ENCODE assay signal across 19 cellular contexts in genomic region chr10:13829790-13830189, GRCh38.
A peak's percentile ranks its signal among the peaks of the same experiment; 100 is the strongest.
DNase-seq lines count a peak whose midpoint lies in the region; ATAC-seq, FAIRE-seq and TF ChIP-seq lines count a peak whose summit lies in the region.
"Had no signal": no experiment of that assay in that cellular context is flagged by ENCODE, and none has a peak within 500 bp of the region (broad histone marks: within the 10 kb centered on the region; RNA-seq: fewer than 3 reads in every experiment).

No MANE protein-coding gene starts in this region.

- peak; percentile 64 for FAIRE-seq in GM18507 (lab: Jason Lieb, UNC)
- FAIRE-seq: A204.1, GM12892, HepG2, HTR-8/SVneo had no signal

- H3K4me3 Mint-ChIP-seq in T-helper 17 cell: no peak overlapping the region
- no peak overlapping the region for H3K4me3 Mint-ChIP-seq in effector memory CD8-positive, alpha-beta T cell
- H3K4me3 Mint-ChIP-seq in nephron: no peak overlapping the region
- H3K4me3 Mint-ChIP-seq: B cell; CD4-positive, alpha-beta T cell; GM23338; H9 had no signal

- H3K27ac Mint-ChIP-seq in T-helper 17 cell: peak overlapping the region; percentile 24
- peak overlapping the region; percentile 51 to 55 for H3K27ac Mint-ChIP-seq in effector memory CD8-positive, alpha-beta T cell
- H3K27ac Mint-ChIP-seq in nephron: peak overlapping the region in 2 of 3 experiments; percentile 25 to 54
- H3K27ac Mint-ChIP-seq: B cell; CD4-positive, alpha-beta T cell; GM23338 had no signal

- ATAC-seq in T-helper 17 cell: no peak
- ATAC-seq in effector memory CD8-positive, alpha-beta T cell (replicated peaks): no peak
- no peak for ATAC-seq in right lobe of liver
- no peak for ATAC-seq in heart right ventricle
- ATAC-seq: HepG2 had no signal

- TF ChIP-seq CTCF in nephron (IDR thresholded peaks at IDR 0.05; ENCODE audit: unreplicated experiment in 3 of 3) (no peak), ovary (IDR thresholded peaks at IDR 0.05) (no peak), right lobe of liver (IDR thresholded peaks at IDR 0.05) (no peak), heart right ventricle (IDR thresholded peaks at IDR 0.05) (no peak)

- TF ChIP-seq EP300 in ovary (IDR thresholded peaks at IDR 0.05): no peak

- H3K27me3 ChIP-seq in ovary: no peaks in the 10 kb centered on the region
- no peaks in the 10 kb centered on the region for H3K27me3 ChIP-seq in right lobe of liver
- H3K27me3 ChIP-seq in heart right ventricle: no peaks in the 10 kb centered on the region

- intact Hi-C loops in ovary (cut with DNase I): no loop called here
- intact Hi-C loops in right lobe of liver (cut with DNase I): no loop called here
- intact Hi-C loops in heart right ventricle (cut with DNase I): loop anchor here in 1 of 10 donors (5.0 kb wide), 1 partner anchor 53 kb away; no protein-coding TSS in a partner anchor

- DNase-seq in GM18507 (ENCODE audit: extremely low spot score, insufficient read length, low read depth) (no peak), T-helper 17 cell (no peak), ovary (no peak), right lobe of liver (no peak), heart right ventricle (no peak)
- DNase-seq in effector memory CD8-positive, alpha-beta T cell: no peak
- DNase-seq in stimulated activated CD4-positive, alpha-beta T cell treated with anti-CD3 and anti-CD28 coated beads, Interleukin-12 subunit alpha, Interleukin-12 subunit beta, amount 100 ng/mL, for 4 hours: no peak
- DNase-seq: C1 segment of cervical spinal cord; Calu3; CD4-positive, alpha-beta T cell; DMS 273 treated with DMSO at 0.1 percent for 48 hours; H9 had no signal

- H3K36me3 Mint-ChIP-seq in T-helper 17 cell (ENCODE audit: low read depth) (peaks cover 2% of the 10 kb centered on the region), nephron (ENCODE audit: low read depth) (peaks cover 11% of the 10 kb centered on the region)
- no peaks in the 10 kb centered on the region for H3K36me3 Mint-ChIP-seq in effector memory CD8-positive, alpha-beta T cell (ENCODE audit: insufficient read depth)

- 79 to 83% (median 81%) methylated on average over 5 of the region's 5 CpGs for WGBS in ovary, 3 donors
- WGBS in right lobe of liver (ENCODE audit: insufficient coverage, low coverage, low lambda C conversion rate, missing lambda C conversion rate): 47% methylated on average over 5 of the region's 5 CpGs
- WGBS in heart right ventricle, 2 donors: 76 to 87% methylated on average over 5 of the region's 5 CpGs

- no peaks in the 10 kb centered on the region for H3K4me1 ChIP-seq in ovary (ENCODE audit: insufficient read depth)
- no peaks in the 10 kb centered on the region for H3K4me1 ChIP-seq in right lobe of liver
- peaks cover 11 to 49% (median 30%) of the 10 kb centered on the region in 9 donors for H3K4me1 ChIP-seq in heart right ventricle

- TF ChIP-seq POLR2A in ovary (IDR thresholded peaks at IDR 0.05) (no peak), right lobe of liver (IDR thresholded peaks at IDR 0.05) (no peak)

- H3K36me3 ChIP-seq in ovary: no peaks in the 10 kb centered on the region
- no peaks in the 10 kb centered on the region for H3K36me3 ChIP-seq in right lobe of liver
- H3K36me3 ChIP-seq in heart right ventricle: no peaks in the 10 kb centered on the region

- no peaks in the 10 kb centered on the region for H3K9me3 Mint-ChIP-seq in effector memory CD8-positive, alpha-beta T cell
- H3K9me3 Mint-ChIP-seq in nephron: no peaks in the 10 kb centered on the region
- H3K9me3 Mint-ChIP-seq: CD4-positive, alpha-beta T cell; GM23338; H9 had no signal

- H3K4me3 ChIP-seq in ovary: no peak overlapping the region
- no peak overlapping the region for H3K4me3 ChIP-seq in right lobe of liver
- H3K4me3 ChIP-seq in heart right ventricle: no peak overlapping the region
- H3K4me3 ChIP-seq: GM23338 had no signal

- H3K27me3 Mint-ChIP-seq in T-helper 17 cell: no peaks in the 10 kb centered on the region
- H3K27me3 Mint-ChIP-seq in effector memory CD8-positive, alpha-beta T cell: peaks cover 0 to 34% of the 10 kb centered on the region in 2 donors
- no peaks in the 10 kb centered on the region for H3K27me3 Mint-ChIP-seq in nephron (ENCODE audit: low read depth)
- H3K27me3 Mint-ChIP-seq: B cell; CD4-positive, alpha-beta T cell had no signal

- H3K4me1 Mint-ChIP-seq in T-helper 17 cell: peaks cover 3% of the 10 kb centered on the region
- peaks cover 3 to 6% of the 10 kb centered on the region in 2 donors for H3K4me1 Mint-ChIP-seq in effector memory CD8-positive, alpha-beta T cell (ENCODE audit: low read depth in 2 of 2)
- H3K4me1 Mint-ChIP-seq in nephron: peaks cover 61% of the 10 kb centered on the region

- H3K9me3 ChIP-seq in T-helper 17 cell (ENCODE audit: control insufficient read depth, low read length, poor library complexity, severe bottlenecking) (no peaks in the 10 kb centered on the region), ovary (no peaks in the 10 kb centered on the region), right lobe of liver (no peaks in the 10 kb centered on the region), heart right ventricle (no peaks in the 10 kb centered on the region)

- H3K27ac ChIP-seq in ovary: no peak overlapping the region
- no peak overlapping the region for H3K27ac ChIP-seq in right lobe of liver
- H3K27ac ChIP-seq in heart right ventricle: no peak overlapping the region
